In the genomic region with DNA sequence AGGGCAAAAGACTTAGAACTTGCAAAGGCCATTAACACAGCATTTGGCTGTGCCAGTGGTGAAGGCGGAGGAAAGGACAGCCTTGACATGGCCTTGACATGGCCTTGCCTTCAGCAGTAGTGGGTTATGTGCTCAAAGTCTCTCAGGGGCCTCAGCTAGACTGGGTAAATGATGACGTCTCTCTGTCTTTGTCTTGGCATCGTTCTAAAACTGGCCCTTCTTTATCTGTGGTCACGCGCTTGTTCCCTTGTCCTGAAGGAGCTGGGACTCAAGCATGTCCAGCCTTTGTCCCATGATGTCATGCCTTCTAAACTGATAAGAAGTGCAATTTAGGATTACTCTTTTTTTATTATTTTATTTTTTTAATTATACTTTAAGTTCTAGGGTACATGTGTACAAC, we compare ENCODE assay signal across 35 cellular contexts.
"Had no signal": no experiment of that assay in that cellular context is flagged by ENCODE, and none has a peak within 500 bp of the region (broad histone marks: within the 10 kb centered on the region; RNA-seq: fewer than 3 reads in every experiment).

No MANE protein-coding gene starts in this region.

- H3K27ac Mint-ChIP-seq: activated B cell treated with CpG ODN at 0.5 μM for 24 hours; activated CD4-positive, alpha-beta memory T cell treated with anti-CD3 and anti-CD28 coated beads for 36 hours; activated CD4-positive, alpha-beta T cell treated with anti-CD3 and anti-CD28 coated beads, Interleukin-2, amount 10 ng/mL, durations not matched to agents 24 days and 14 days; activated CD8-positive, alpha-beta T cell treated with anti-CD3 and anti-CD28 coated beads for 36 hours; activated naive CD4-positive, alpha-beta T cell treated with anti-CD3 and anti-CD28 coated beads for 36 hours; activated naive CD4-positive, alpha-beta T cell treated with anti-CD3 and anti-CD28 coated beads, Interleukin-2, amount 50 U/mL, for 72 hours; activated naive CD8-positive, alpha-beta T cell treated with anti-CD3 and anti-CD28 coated beads, Interleukin-2, amount 10 ng/mL, durations not matched to agents 7 days and 5 days; activated naive CD8-positive, alpha-beta T cell treated with anti-CD3 and anti-CD28 coated beads, Interleukin-2, amount 50 U/mL, for 24 hours; activated T-cell treated with anti-CD3 and anti-CD28 coated beads, Interleukin-2, amount 50 U/mL, for 72 hours; activated T-helper 1 cell treated with anti-CD3 and anti-CD28 coated beads, Interleukin-12 subunit alpha, Interleukin-12 subunit beta, Interleukin-2, Interleukin-4 antibody, amounts not matched to agents 30 ng/mL and 10 ng/mL and 1 ng/mL, durations not matched to agents 14 hours and 24 hours and 36 hours; activated T-helper 17 cell treated with anti-CD3 and anti-CD28 coated beads, Interleukin-2, amount 50 U/mL, for 72 hours; T-helper 1 cell treated with Interleukin-12 subunit alpha and Interleukin-12 subunit beta and Interleukin-4 antibody, amounts not matched to agents 30 μg/mL and 1 μg/mL, for 36 hours; T-helper 2 cell treated with Interferon-gamma antibody and Interleukin-4, amounts not matched to agents 5 μg/mL and 100 μg/mL, for 36 hours had no signal

- H3K36me3 ChIP-seq: ascending aorta, brain microvascular endothelial cell, breast epithelium had no signal

- DNase-seq: activated B cell treated with CpG ODN at 0.5 μM for 24 hours; activated CD4-positive, alpha-beta memory T cell treated with anti-CD3 and anti-CD28 coated beads for 36 hours; activated CD4-positive, alpha-beta T cell treated with anti-CD3 and anti-CD28 coated beads for 4 hours; activated CD4-positive, alpha-beta T cell treated with anti-CD3 and anti-CD28 coated beads, Interleukin-2, amount 10 ng/mL, durations not matched to agents 24 days and 14 days; activated CD4-positive, alpha-beta T cell treated with anti-CD3 and anti-CD28 coated beads, Interleukin-2, amount 50 U/mL, for 1 hour; activated CD4-positive, alpha-beta T cell treated with anti-CD3 and anti-CD28 coated beads, Interleukin-2, amount 50 U/mL, for 4 hours; activated CD4-positive, CD25-positive, alpha-beta regulatory T cell treated with anti-CD3 and anti-CD28 coated beads, Interleukin-2, amount 50 U/mL, for 72 hours; activated CD8-positive, alpha-beta memory T cell treated with anti-CD3 and anti-CD28 coated beads, Interleukin-2, amount 50 U/mL, for 4 hours; activated CD8-positive, alpha-beta T cell treated with anti-CD3 and anti-CD28 coated beads for 36 hours; activated effector memory CD4-positive, alpha-beta T cell treated with anti-CD3 and anti-CD28 coated beads, Interleukin-2, amount 50 U/mL, for 16 hours; activated gamma-delta T cell treated with Interleukin-2 at 50 U/mL for 16 hours; activated naive CD4-positive, alpha-beta T cell; activated naive CD4-positive, alpha-beta T cell treated with anti-CD3 and anti-CD28 coated beads for 36 hours; activated naive CD4-positive, alpha-beta T cell treated with anti-CD3 and anti-CD28 coated beads, Interleukin-2, amount 50 U/mL, for 16 hours; activated naive CD8-positive, alpha-beta T cell treated with anti-CD3 and anti-CD28 coated beads, Interleukin-2, amount 10 ng/mL, durations not matched to agents 7 days and 5 days; activated naive CD8-positive, alpha-beta T cell treated with anti-CD3 and anti-CD28 coated beads, Interleukin-2, amount 50 U/mL, for 24 hours; activated T-cell treated with anti-CD3 and anti-CD28 coated beads for 4 hours; activated T-cell treated with anti-CD3 and anti-CD28 coated beads, Interleukin-2, amount 50 U/mL, for 1 hour; activated T-cell treated with anti-CD3 and anti-CD28 coated beads, Interleukin-2, amount 50 U/mL, for 4 hours; activated T-cell treated with anti-CD3 and anti-CD28 coated beads, Interleukin-2, amount 50 U/mL, for 72 hours; amygdala; anterior cingulate cortex; brain microvascular endothelial cell; central memory CD4-positive, alpha-beta T cell; T-helper 1 cell; T-helper 2 cell; T-helper 9 cell had no signal

- H3K27me3 Mint-ChIP-seq: activated CD4-positive, alpha-beta T cell treated with anti-CD3 and anti-CD28 coated beads, Interleukin-2, amount 10 ng/mL, durations not matched to agents 24 days and 14 days; activated CD8-positive, alpha-beta T cell treated with anti-CD3 and anti-CD28 coated beads for 36 hours; activated naive CD8-positive, alpha-beta T cell treated with anti-CD3 and anti-CD28 coated beads, Interleukin-2, amount 10 ng/mL, durations not matched to agents 7 days and 5 days; activated naive CD8-positive, alpha-beta T cell treated with anti-CD3 and anti-CD28 coated beads, Interleukin-2, amount 50 U/mL, for 24 hours had no signal

- H3K4me3 Mint-ChIP-seq: activated B cell treated with CpG ODN at 0.5 μM for 24 hours; activated CD4-positive, alpha-beta memory T cell treated with anti-CD3 and anti-CD28 coated beads for 36 hours; activated CD4-positive, alpha-beta T cell treated with anti-CD3 and anti-CD28 coated beads, Interleukin-2, amount 10 ng/mL, durations not matched to agents 24 days and 14 days; activated CD8-positive, alpha-beta T cell treated with anti-CD3 and anti-CD28 coated beads for 36 hours; activated naive CD4-positive, alpha-beta T cell treated with anti-CD3 and anti-CD28 coated beads for 36 hours; activated naive CD8-positive, alpha-beta T cell treated with anti-CD3 and anti-CD28 coated beads, Interleukin-2, amount 10 ng/mL, durations not matched to agents 7 days and 5 days; activated naive CD8-positive, alpha-beta T cell treated with anti-CD3 and anti-CD28 coated beads, Interleukin-2, amount 50 U/mL, for 24 hours; activated T-cell treated with anti-CD3 and anti-CD28 coated beads, Interleukin-2, amount 50 U/mL, for 4 hours; activated T-cell treated with anti-CD3 and anti-CD28 coated beads, Interleukin-2, amount 50 U/mL, for 72 hours; activated T-helper 1 cell treated with anti-CD3 and anti-CD28 coated beads, Interleukin-12 subunit alpha, Interleukin-12 subunit beta, Interleukin-2, Interleukin-4 antibody, amounts not matched to agents 30 ng/mL and 10 ng/mL and 1 ng/mL, durations not matched to agents 14 hours and 24 hours and 36 hours; activated T-helper 17 cell treated with anti-CD3 and anti-CD28 coated beads, Interleukin-2, amount 50 U/mL, for 72 hours; T-helper 1 cell treated with Interleukin-12 subunit alpha and Interleukin-12 subunit beta and Interleukin-4 antibody, amounts not matched to agents 30 μg/mL and 1 μg/mL, for 36 hours; T-helper 2 cell treated with Interferon-gamma antibody and Interleukin-4, amounts not matched to agents 5 μg/mL and 100 μg/mL, for 36 hours had no signal

- H3K27ac ChIP-seq: ascending aorta, brain microvascular endothelial cell, breast epithelium, VCaP had no signal

- H3K27me3 ChIP-seq: ascending aorta, brain microvascular endothelial cell, breast epithelium had no signal

- H3K4me1 ChIP-seq: ascending aorta, breast epithelium had no signal

- ATAC-seq: activated CD8-positive, alpha-beta T cell treated with anti-CD3 and anti-CD28 coated beads for 36 hours; activated naive CD4-positive, alpha-beta T cell treated with anti-CD3 and anti-CD28 coated beads, Interleukin-2, amount 50 U/mL, for 72 hours; activated naive CD8-positive, alpha-beta T cell treated with anti-CD3 and anti-CD28 coated beads, Interleukin-2, amount 50 U/mL, for 24 hours; activated T-cell treated with anti-CD3 and anti-CD28 coated beads, Interleukin-2, amount 50 U/mL, for 4 hours; activated T-cell treated with anti-CD3 and anti-CD28 coated beads, Interleukin-2, amount 50 U/mL, for 72 hours; activated T-helper 17 cell treated with anti-CD3 and anti-CD28 coated beads, Interleukin-2, amount 50 U/mL, for 72 hours had no signal

- H3K9me3 ChIP-seq: ascending aorta, breast epithelium had no signal

- H3K36me3 Mint-ChIP-seq: activated CD4-positive, alpha-beta memory T cell treated with anti-CD3 and anti-CD28 coated beads for 36 hours; activated naive CD8-positive, alpha-beta T cell treated with anti-CD3 and anti-CD28 coated beads, Interleukin-2, amount 10 ng/mL, durations not matched to agents 7 days and 5 days had no signal

- H3K9me3 Mint-ChIP-seq: activated naive CD8-positive, alpha-beta T cell treated with anti-CD3 and anti-CD28 coated beads, Interleukin-2, amount 50 U/mL, for 24 hours; activated T-helper 1 cell treated with anti-CD3 and anti-CD28 coated beads, Interleukin-12 subunit alpha, Interleukin-12 subunit beta, Interleukin-2, Interleukin-4 antibody, amounts not matched to agents 30 ng/mL and 10 ng/mL and 1 ng/mL, durations not matched to agents 14 hours and 24 hours and 36 hours; T-helper 1 cell treated with Interleukin-12 subunit alpha and Interleukin-12 subunit beta and Interleukin-4 antibody, amounts not matched to agents 30 μg/mL and 1 μg/mL, for 36 hours; T-helper 2 cell treated with Interferon-gamma antibody and Interleukin-4, amounts not matched to agents 5 μg/mL and 100 μg/mL, for 36 hours had no signal

- H3K4me3 ChIP-seq: ascending aorta, breast epithelium had no signal

- H3K4me1 Mint-ChIP-seq: activated B cell treated with CpG ODN at 0.5 μM for 24 hours; activated CD4-positive, alpha-beta T cell treated with anti-CD3 and anti-CD28 coated beads, Interleukin-2, amount 10 ng/mL, durations not matched to agents 24 days and 14 days; activated naive CD8-positive, alpha-beta T cell treated with anti-CD3 and anti-CD28 coated beads, Interleukin-2, amount 10 ng/mL, durations not matched to agents 7 days and 5 days; activated naive CD8-positive, alpha-beta T cell treated with anti-CD3 and anti-CD28 coated beads, Interleukin-2, amount 50 U/mL, for 24 hours; activated T-helper 17 cell treated with anti-CD3 and anti-CD28 coated beads, Interleukin-2, amount 50 U/mL, for 72 hours had no signal
